17 cellular contexts compared by ENCODE assay signal in genomic region chr11:115168686-115169085, GRCh38.
DNase-seq lines count a peak whose midpoint lies in the region; ATAC-seq and TF ChIP-seq lines count a peak whose summit lies in the region.
"Had no signal": no experiment of that assay in that cellular context is flagged by ENCODE, and none has a peak within 500 bp of the region (broad histone marks: within the 10 kb centered on the region; RNA-seq: fewer than 3 reads in every experiment).

No MANE protein-coding gene starts in this region.

- H3K36me3 ChIP-seq in GM23248 (ENCODE audit: low read depth) (no peaks in the 10 kb centered on the region), gastrocnemius medialis (no peaks in the 10 kb centered on the region)
- H3K36me3 ChIP-seq: SJSA1 had no signal

- TF ChIP-seq POLR2A in gastrocnemius medialis (IDR thresholded peaks at IDR 0.05), result no peak

- peaks cover 6% of the 10 kb centered on the region; the same call in 1 of the 2 replicates for H3F3A ChIP-seq in GM23248 (ENCODE audit: insufficient read depth)

- no peak overlapping the region for H3K9ac ChIP-seq in GM23248
- H3K9ac ChIP-seq: KMS-11 had no signal

- intact Hi-C loops in gastrocnemius medialis (cut with DNase I; ENCODE audit: low total_unique reads), result loop anchor here (10.0 kb wide), 1 partner anchor 126 kb away; no protein-coding TSS in a partner anchor

- ATAC-seq in esophagus mucosa (peak; percentile 19), gastrocnemius medialis (peak in 1 of 2 donors; percentile 16)

- peaks cover 17% of the 10 kb centered on the region for H3K4me1 ChIP-seq in GM23248 (ENCODE audit: insufficient read depth)
- peaks cover 25 to 31% of the 10 kb centered on the region in 2 donors for H3K4me1 ChIP-seq in gastrocnemius medialis
- H3K4me1 ChIP-seq: SJSA1 had no signal

- H3K9me3 ChIP-seq in GM23248 (ENCODE audit: low read depth) (no peaks in the 10 kb centered on the region), gastrocnemius medialis (no peaks in the 10 kb centered on the region)
- H3K9me3 ChIP-seq: SJSA1 had no signal

- DNase-seq in GM23248 (no peak), mesenteric fat pad (ENCODE audit: low spot score) (peak; percentile 37), gastrocnemius medialis (no peak), NCI-H69 (lab: John Stamatoyannopoulos, UW) (no peak), C1 segment of cervical spinal cord (lab: John Stamatoyannopoulos, UW) (no peak), hippocampal formation (lab: John Stamatoyannopoulos, UW) (no peak), SIG-M5 (lab: John Stamatoyannopoulos, UW) (no peak)
- DNase-seq: DMS79, H9, NCI-H1930, NCI-H524 treated with DMSO at 0.1 percent for 48 hours, PC-9 had no signal

- H3K27ac ChIP-seq in GM23248, result no peak overlapping the region
- H3K27ac ChIP-seq in gastrocnemius medialis, result peak overlapping the region; percentile 72 to 87 (median 76)
- H3K27ac ChIP-seq: HL-60, KMS-11, PC-9, RWPE1, SJSA1 had no signal

- no peak overlapping the region for H3K4me3 ChIP-seq in GM23248
- H3K4me3 ChIP-seq in gastrocnemius medialis, result peak overlapping the region in 1 of 4 donors; percentile 2
- H3K4me3 ChIP-seq: PC-9, SJSA1 had no signal

- H4K20me1 ChIP-seq in GM23248 (ENCODE audit: insufficient read depth), result no peaks in the 10 kb centered on the region

- 24 to 25% methylated on average over 5 of the region's 5 CpGs for whole genome bisulfite sequencing in GM23248 (ENCODE audit: low coverage in 1 of 2, low lambda C conversion rate in 2 of 2, missing lambda C conversion rate in 2 of 2), 2 experiments

- H3K27me3 ChIP-seq in GM23248 (replicated peaks; ENCODE audit: insufficient read depth) (no peaks in the 10 kb centered on the region), gastrocnemius medialis (no peaks in the 10 kb centered on the region)
- H3K27me3 ChIP-seq: SJSA1 had no signal

- H3K79me2 ChIP-seq in GM23248 (ENCODE audit: insufficient read depth), result no peaks in the 10 kb centered on the region

- H3K4me2 ChIP-seq in GM23248 (ENCODE audit: unreplicated experiment), result peak overlapping the region; percentile 30
- H3K4me2 ChIP-seq: KMS-11, PC-9 had no signal

- no peak overlapping the region for H2AFZ ChIP-seq in GM23248
- H2AFZ ChIP-seq: PC-9 had no signal

- TF ChIP-seq CTCF in gastrocnemius medialis (IDR thresholded peaks at IDR 0.05 in 4 of 5, conservative IDR thresholded peaks at IDR 0.05 in 1 of 5), result no peak

- in situ Hi-C loops in GM23248 (cut with MboI) (no loop called here), gastrocnemius medialis (cut with MboI; ENCODE audit: low sequenced_read_pairs in 4 of 4) (no loop called here)

- H3K9me2 ChIP-seq in GM23248 (ENCODE audit: insufficient read depth), result no peaks in the 10 kb centered on the region
